Comparison of ENCODE assay signal across 2 cellular contexts in the genomic region with DNA sequence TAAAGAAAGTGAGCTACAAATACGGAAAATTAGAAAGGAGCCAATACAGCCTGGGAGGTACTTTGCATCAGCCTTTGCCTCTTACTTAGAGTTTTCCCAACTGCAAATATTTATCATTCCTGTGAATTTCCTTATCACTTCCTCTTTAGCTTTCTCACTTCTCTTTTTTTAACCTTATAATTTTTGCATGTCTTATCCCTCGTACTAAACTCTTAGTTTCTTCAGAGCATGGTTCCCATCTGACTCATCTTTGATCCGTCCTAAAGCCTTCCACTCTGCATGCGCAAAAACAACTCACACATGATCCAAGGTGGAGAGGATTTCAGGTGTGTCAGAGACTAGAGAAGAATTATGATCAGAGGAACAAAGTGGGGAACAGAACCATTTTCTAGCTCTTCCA.
TF ChIP-seq lines count a peak whose summit lies in the region.

No MANE protein-coding gene starts in this region.

TF ChIP-seq in IMR-90, 13 proteins besides CTCF, POLR2A, EP300 and RAD21:
- no peak for TF ChIP-seq MAZ (IDR thresholded peaks at IDR 0.05; ENCODE audit: borderline replicate concordance, low read depth, low read length)
- TF ChIP-seq MXI1 (IDR thresholded peaks at IDR 0.05; ENCODE audit: borderline replicate concordance, low read depth, low read length): no peak
- TF ChIP-seq CHD1 (IDR thresholded peaks at IDR 0.05; ENCODE audit: low read depth, low read length): no peak
- no peak for TF ChIP-seq RCOR1 (IDR thresholded peaks at IDR 0.05; ENCODE audit: insufficient replicate concordance, low read length)
- no peak for TF ChIP-seq SMC3 (IDR thresholded peaks at IDR 0.05; ENCODE audit: low read depth, low read length)
- no peak for TF ChIP-seq MAFK (IDR thresholded peaks at IDR 0.05; ENCODE audit: low read depth, low read length)
- TF ChIP-seq, protein P1, sequence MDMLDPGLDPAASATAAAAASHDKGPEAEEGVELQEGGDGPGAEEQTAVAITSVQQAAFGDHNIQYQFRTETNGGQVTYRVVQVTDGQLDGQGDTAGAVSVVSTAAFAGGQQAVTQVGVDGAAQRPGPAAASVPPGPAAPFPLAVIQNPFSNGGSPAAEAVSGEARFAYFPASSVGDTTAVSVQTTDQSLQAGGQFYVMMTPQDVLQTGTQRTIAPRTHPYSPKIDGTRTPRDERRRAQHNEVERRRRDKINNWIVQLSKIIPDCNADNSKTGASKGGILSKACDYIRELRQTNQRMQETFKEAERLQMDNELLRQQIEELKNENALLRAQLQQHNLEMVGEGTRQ (IDR thresholded peaks at IDR 0.05; ENCODE audit: low read depth, low read length): no peak

TF ChIP-seq in H1, 55 proteins besides CTCF, POLR2A, EP300 and RAD21:
- no peak for TF ChIP-seq SP2 (IDR thresholded peaks at IDR 0.05; ENCODE audit: low read length)
- TF ChIP-seq BCL11A (IDR thresholded peaks at IDR 0.05; ENCODE audit: low read depth in 2 of 2, low read length in 2 of 2): no peak
- TF ChIP-seq JUND (IDR thresholded peaks at IDR 0.05; ENCODE audit: low read length): no peak
- TF ChIP-seq HDAC2 (IDR thresholded peaks at IDR 0.05; ENCODE audit: borderline replicate concordance in 1 of 2, low read depth in 2 of 2, low read length in 2 of 2): no peak
- TF ChIP-seq CHD2 (IDR thresholded peaks at IDR 0.05; ENCODE audit: low read length): no peak
- TF ChIP-seq NRF1 (IDR thresholded peaks at IDR 0.05; ENCODE audit: low read depth, low read length): no peak
- TF ChIP-seq SUZ12 (IDR thresholded peaks at IDR 0.05; ENCODE audit: low read length): no peak
- TF ChIP-seq TAF1 (IDR thresholded peaks at IDR 0.05; ENCODE audit: low read depth, low read length): no peak
- no peak for TF ChIP-seq CTBP2 (IDR thresholded peaks at IDR 0.05; ENCODE audit: borderline replicate concordance, insufficient read depth, insufficient read length, low read length)
- no peak for TF ChIP-seq RNF2 (IDR thresholded peaks at IDR 0.05; ENCODE audit: borderline replicate concordance, low read depth, low read length, missing control alignments, poor library complexity, severe bottlenecking)
